Comparison of ENCODE assay signal across 12 cellular contexts in the genomic region with DNA sequence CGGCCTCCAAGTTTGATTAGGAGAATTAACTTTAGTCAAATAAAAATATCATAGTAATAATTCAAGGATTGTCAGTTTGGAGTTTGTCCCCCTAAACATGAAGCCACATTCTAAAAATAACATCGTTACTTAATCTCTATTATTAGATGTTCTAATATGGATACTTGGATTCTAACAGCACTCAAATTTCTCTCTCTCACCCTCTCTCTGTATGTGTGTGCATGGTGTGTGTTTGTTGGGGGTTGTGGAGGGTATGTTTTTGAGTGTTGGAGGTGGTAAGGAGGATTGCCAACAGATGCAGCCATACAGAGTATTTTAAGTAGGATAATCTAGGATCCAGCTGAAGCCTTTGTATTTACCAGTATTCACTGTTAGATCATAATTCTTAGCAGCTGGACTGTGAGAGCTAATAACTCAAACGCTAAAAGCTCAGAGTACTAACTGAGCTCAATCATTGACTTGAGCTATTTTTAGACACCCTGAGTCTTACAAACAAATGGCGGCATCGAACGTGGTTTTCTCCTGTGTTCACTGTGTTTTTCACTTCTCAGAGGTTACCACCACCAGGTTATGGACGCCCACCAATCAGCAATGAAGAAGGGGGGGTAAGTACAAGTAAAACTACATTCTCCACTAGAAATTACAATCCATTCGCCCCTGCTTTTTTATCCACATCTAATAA. TPM values are rescaled to one million over a fixed set of nuclear protein-coding genes. Genes with fewer than 3 reads are reported as not detected.
DNase-seq lines count a peak whose midpoint lies in the region; ATAC-seq and TF ChIP-seq lines count a peak whose summit lies in the region.
"Had no signal": no experiment of that assay in that cellular context is flagged by ENCODE, and none has a peak within 500 bp of the region (broad histone marks: within the 10 kb centered on the region; RNA-seq: fewer than 3 reads in every experiment).

No MANE protein-coding gene starts in this region.

- no peak overlapping the region for H3K4me3 Mint-ChIP-seq in natural killer cell treated with Interleukin-12 subunit alpha and Interleukin-12 subunit beta and Interleukin-15 and Interleukin-18, amount 100 ng/mL, for 72 hours

- H3K4me1 ChIP-seq in Loucy (ENCODE audit: insufficient read depth, low read length, poor library complexity, severe bottlenecking) (no peaks in the 10 kb centered on the region), rectal smooth muscle tissue (ENCODE audit: control insufficient read depth, insufficient read depth, low read length) (peaks cover 3% of the 10 kb centered on the region)

- TF ChIP-seq CTCF in Loucy (conservative IDR thresholded peaks at IDR 0.05; ENCODE audit: low read length) (no peak), fibroblast of mammary gland (conservative IDR thresholded peaks at IDR 0.05; ENCODE audit: control insufficient read depth, insufficient read depth, low read depth, low read length) (no peak)

- ATAC-seq in GM18870 (IDR thresholded peaks at IDR 0.05; ENCODE audit: unreplicated experiment) (peak; percentile 62), GM18868 (IDR thresholded peaks at IDR 0.05; ENCODE audit: unreplicated experiment) (no peak)
- ATAC-seq in natural killer cell treated with Interleukin-12 subunit alpha and Interleukin-12 subunit beta and Interleukin-15 and Interleukin-18, amount 100 ng/mL, for 72 hours: no peak

- H3K9ac ChIP-seq in Loucy (ENCODE audit: low read depth, low read length, poor library complexity, severe bottlenecking) (no peak overlapping the region), rectal smooth muscle tissue (ENCODE audit: low read length) (no peak overlapping the region)

- peaks cover 8 to 13% of the 10 kb centered on the region in 2 donors for H3K27me3 Mint-ChIP-seq in natural killer cell treated with Interleukin-12 subunit alpha and Interleukin-12 subunit beta and Interleukin-15 and Interleukin-18, amount 100 ng/mL, for 72 hours

- H3K4me3 ChIP-seq in Loucy (ENCODE audit: low read length, poor library complexity, severe bottlenecking): no peak overlapping the region
- no peak overlapping the region for H3K4me3 ChIP-seq in fibroblast of mammary gland (ENCODE audit: control insufficient read depth, low read depth, low read length)
- H3K4me3 ChIP-seq in rectal smooth muscle tissue (ENCODE audit: low read length): no peak overlapping the region

- H2AFZ ChIP-seq in Loucy (ENCODE audit: low read length): peak overlapping the region; percentile 45; the same call in 1 of the 2 replicates

- no peaks in the 10 kb centered on the region for H3K9me3 ChIP-seq in Loucy (ENCODE audit: insufficient read depth, low read depth, low read length)

- no peaks in the 10 kb centered on the region for H4K20me1 ChIP-seq in Loucy (ENCODE audit: insufficient read depth, low read length, poor library complexity, severe bottlenecking)

- H3F3A ChIP-seq in Loucy (ENCODE audit: low read depth): no peaks in the 10 kb centered on the region

- H3K27me3 ChIP-seq in Loucy (ENCODE audit: insufficient read depth, low read length, poor library complexity, severe bottlenecking) (no peaks in the 10 kb centered on the region), rectal smooth muscle tissue (ENCODE audit: control insufficient read depth, insufficient read depth, low read length) (no peaks in the 10 kb centered on the region)

- H3K36me3 ChIP-seq in Loucy (ENCODE audit: insufficient read depth, low read length): no peaks in the 10 kb centered on the region
- H3K36me3 ChIP-seq in rectal smooth muscle tissue (ENCODE audit: control insufficient read depth, insufficient read depth, low read length): no peaks in the 10 kb centered on the region

- no peaks in the 10 kb centered on the region for H3K79me2 ChIP-seq in Loucy (ENCODE audit: insufficient read depth, low read length)

- peak overlapping the region; percentile 10 for H3K27ac ChIP-seq in rectal smooth muscle tissue (ENCODE audit: low read depth, low read length)

- H3K36me3 Mint-ChIP-seq in natural killer cell treated with Interleukin-12 subunit alpha and Interleukin-12 subunit beta and Interleukin-15 and Interleukin-18, amount 100 ng/mL, for 72 hours: no peaks in the 10 kb centered on the region

- H3K9me3 Mint-ChIP-seq in natural killer cell treated with Interleukin-12 subunit alpha and Interleukin-12 subunit beta and Interleukin-15 and Interleukin-18, amount 100 ng/mL, for 72 hours: no peaks in the 10 kb centered on the region

- no peak overlapping the region for H3K4me2 ChIP-seq in Loucy (ENCODE audit: low read depth, low read length, poor library complexity, severe bottlenecking)

- peak; percentile 14 for DNase-seq in fibroblast of mammary gland (ENCODE audit: low read depth)
- DNase-seq in DMS153 (lab: John Stamatoyannopoulos, UW): no peak
- DNase-seq in natural killer cell treated with Interleukin-12 subunit alpha and Interleukin-12 subunit beta and Interleukin-15 and Interleukin-18, amount 100 ng/mL, for 72 hours (ENCODE audit: low spot score): no peak
- DNase-seq in activated CD4-positive, alpha-beta T cell treated with anti-CD3 and anti-CD28 coated beads, Interleukin-2, amount 50 U/mL, for 4 hours: no peak
- DNase-seq: activated naive CD4-positive, alpha-beta T cell; NCI-H226; stimulated activated naive CD4-positive, alpha-beta T cell had no signal

- H3K4me1 Mint-ChIP-seq in natural killer cell treated with Interleukin-12 subunit alpha and Interleukin-12 subunit beta and Interleukin-15 and Interleukin-18, amount 100 ng/mL, for 72 hours (ENCODE audit: low read depth in 2 of 2): peaks cover 0 to 3% of the 10 kb centered on the region in 2 donors

- no peaks in the 10 kb centered on the region for H3K9me2 ChIP-seq in Loucy (replicated peaks; ENCODE audit: low read depth, low read length)

- no peak overlapping the region for H3K27ac Mint-ChIP-seq in natural killer cell treated with Interleukin-12 subunit alpha and Interleukin-12 subunit beta and Interleukin-15 and Interleukin-18, amount 100 ng/mL, for 72 hours

RNA-seq across cellular contexts. Expression of gene ENAM, which starts 8.8 kb away (rescaled TPM):
- total RNA-seq in natural killer cell treated with Interleukin-12 subunit alpha and Interleukin-12 subunit beta and Interleukin-15 and Interleukin-18, amount 100 ng/mL, for 72 hours: not detected
- total RNA-seq: Daoy had no signal

RNA-seq across cellular contexts. Expression of gene JCHAIN, which starts 28.9 kb away (rescaled TPM):
- 10 to 100 TPM in 1 of 2 donors, not detected in 1; 39.7 TPM for total RNA-seq in natural killer cell treated with Interleukin-12 subunit alpha and Interleukin-12 subunit beta and Interleukin-15 and Interleukin-18, amount 100 ng/mL, for 72 hours
- total RNA-seq: Daoy had no signal

RNA-seq across cellular contexts. Expression of gene AMBN, which starts 45.3 kb away (rescaled TPM):
- not detected for total RNA-seq in natural killer cell treated with Interleukin-12 subunit alpha and Interleukin-12 subunit beta and Interleukin-15 and Interleukin-18, amount 100 ng/mL, for 72 hours

RNA-seq across cellular contexts. Expression of gene UTP3, which starts 51.0 kb away (rescaled TPM):
- total RNA-seq in natural killer cell treated with Interleukin-12 subunit alpha and Interleukin-12 subunit beta and Interleukin-15 and Interleukin-18, amount 100 ng/mL, for 72 hours: 10 to 100 TPM; 33.8 to 49.8 TPM
